10 cellular contexts compared by ENCODE assay signal in the genomic region with DNA sequence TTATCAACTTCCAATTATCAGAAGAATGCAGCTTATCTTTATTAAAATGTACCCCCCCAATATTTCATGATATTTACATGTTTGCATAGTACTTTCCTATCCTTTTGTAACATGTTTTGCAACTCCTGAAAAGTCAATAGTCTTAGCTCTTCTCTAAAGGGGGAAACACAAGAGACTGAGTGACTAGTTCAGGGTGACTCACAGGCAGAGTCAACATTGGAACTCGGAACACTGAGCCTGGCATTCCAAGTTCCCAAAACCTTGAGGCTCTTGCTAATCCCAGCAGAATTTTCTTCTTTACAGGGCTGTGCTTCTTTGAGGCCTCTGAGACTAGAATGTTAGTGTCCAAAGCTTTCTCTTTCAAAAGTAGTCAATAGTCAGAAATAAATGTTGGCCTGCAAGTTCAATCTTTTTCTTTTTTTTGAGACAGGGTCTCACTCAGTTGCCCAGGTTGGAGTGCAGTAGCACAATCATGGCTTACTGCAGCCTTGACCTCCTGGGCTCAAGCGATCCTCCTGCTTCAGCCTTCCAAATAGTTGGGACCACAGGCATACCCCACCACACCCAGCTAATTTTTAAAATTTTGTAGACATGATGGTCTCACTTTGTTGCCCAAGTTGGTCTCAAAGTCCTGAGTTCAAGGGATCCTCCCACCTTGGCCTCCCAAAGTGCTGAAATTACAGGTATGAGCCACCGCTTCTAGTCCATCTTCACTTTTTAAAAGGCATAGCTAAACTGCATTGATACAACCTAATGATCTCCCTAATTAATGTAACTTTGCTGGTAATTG. TPM values are rescaled to one million over a fixed set of nuclear protein-coding genes. Genes with fewer than 3 reads are reported as not detected.
DNase-seq lines count a peak whose midpoint lies in the region; ATAC-seq, FAIRE-seq and TF ChIP-seq lines count a peak whose summit lies in the region.
"Had no signal": no experiment of that assay in that cellular context is flagged by ENCODE, and none has a peak within 500 bp of the region (broad histone marks: within the 10 kb centered on the region; RNA-seq: fewer than 3 reads in every experiment).

No MANE protein-coding gene starts in this region.

- CTCF ChIA-PET in activated naive CD4-positive, alpha-beta T cell treated with anti-CD3 and anti-CD28 coated beads, Interleukin-2, amount 10 ng/mL, durations not matched to agents 7 days and 5 days (lab: Charles Lee), result no interaction called here

- no peaks in the 10 kb centered on the region for H3K9me3 Mint-ChIP-seq in activated naive CD4-positive, alpha-beta T cell treated with anti-CD3 and anti-CD28 coated beads, Interleukin-2, amount 10 ng/mL, durations not matched to agents 7 days and 5 days
- peaks cover 0 to 1% of the 10 kb centered on the region in 2 donors for H3K9me3 Mint-ChIP-seq in activated T-cell treated with anti-CD3 and anti-CD28 coated beads, Interleukin-2, amount 50 U/mL, for 72 hours

- in situ Hi-C loops in ACHN (cut with HindIII; ENCODE audit: low pct_ligation_motif_present, low pct_unique_long_range_greater_than_20kb, low sequenced_read_pairs), result no loop called here

- no peaks in the 10 kb centered on the region for H3K36me3 Mint-ChIP-seq in activated naive CD4-positive, alpha-beta T cell treated with anti-CD3 and anti-CD28 coated beads, Interleukin-2, amount 10 ng/mL, durations not matched to agents 7 days and 5 days
- H3K36me3 Mint-ChIP-seq in activated T-cell treated with anti-CD3 and anti-CD28 coated beads, Interleukin-2, amount 50 U/mL, for 72 hours (ENCODE audit: insufficient read depth in 2 of 2), result no peaks in the 10 kb centered on the region

- no peak overlapping the region for H3K4me3 Mint-ChIP-seq in activated naive CD4-positive, alpha-beta T cell treated with anti-CD3 and anti-CD28 coated beads, Interleukin-2, amount 10 ng/mL, durations not matched to agents 7 days and 5 days
- no peak overlapping the region for H3K4me3 Mint-ChIP-seq in activated T-cell treated with anti-CD3 and anti-CD28 coated beads, Interleukin-2, amount 50 U/mL, for 72 hours

- no peak overlapping the region for H3K4me2 ChIP-seq in keratinocyte (ENCODE audit: control insufficient read depth, extremely low read depth, insufficient read depth, low read depth, low read length)
- H3K4me2 ChIP-seq: BLaER1 had no signal

- H3K27ac ChIP-seq in keratinocyte (ENCODE audit: control insufficient read depth, insufficient read depth, low read length), result no peak overlapping the region
- H3K27ac ChIP-seq: BLaER1 had no signal

- no peak for ATAC-seq in activated T-cell treated with anti-CD3 and anti-CD28 coated beads, Interleukin-2, amount 50 U/mL, for 72 hours (replicated peaks in 1 of 2)
- ATAC-seq in HG02610 (IDR thresholded peaks at IDR 0.05; ENCODE audit: unreplicated experiment), result no peak

- TF ChIP-seq CTCF in keratinocyte (optimal IDR thresholded peaks at IDR 0.05 in 1 of 3, IDR thresholded peaks at IDR 0.05 in 1 of 3, conservative IDR thresholded peaks at IDR 0.05 in 1 of 3; ENCODE audit: extremely low read depth in 1 of 3, insufficient read depth in 2 of 3, low read length in 3 of 3) (no peak), GM20000 (IDR thresholded peaks at IDR 0.05; ENCODE audit: extremely low read depth, missing control alignments) (no peak)

- DNase-seq in ACHN, result peak; percentile 59
- peak; percentile 46 for DNase-seq in HuH-7 (ENCODE audit: low spot score)
- DNase-seq in astrocyte of the hippocampus (ENCODE audit: low read depth, low spot score), result peak; percentile 74
- no peak for DNase-seq in keratinocyte (ENCODE audit: low read depth, low spot score)
- no peak for DNase-seq in activated naive CD4-positive, alpha-beta T cell treated with anti-CD3 and anti-CD28 coated beads, Interleukin-2, amount 10 ng/mL, durations not matched to agents 7 days and 5 days
- no peak for DNase-seq in activated T-cell treated with anti-CD3 and anti-CD28 coated beads, Interleukin-2, amount 50 U/mL, for 72 hours
- DNase-seq in GM20000 (ENCODE audit: low spot score), result no peak
- DNase-seq: NCI-H1694 treated with DMSO at 0.1 percent for 48 hours had no signal

- H3K9me1 ChIP-seq in keratinocyte (ENCODE audit: control insufficient read depth, extremely low read depth, insufficient read depth, low read length), result no peaks in the 10 kb centered on the region

- no peaks in the 10 kb centered on the region for H4K20me1 ChIP-seq in keratinocyte (ENCODE audit: control insufficient read depth, extremely low read depth, insufficient read depth, low read length)
- H4K20me1 ChIP-seq: BLaER1 had no signal

- H3K27ac Mint-ChIP-seq in activated naive CD4-positive, alpha-beta T cell treated with anti-CD3 and anti-CD28 coated beads, Interleukin-2, amount 10 ng/mL, durations not matched to agents 7 days and 5 days, result no peak overlapping the region
- H3K27ac Mint-ChIP-seq in activated T-cell treated with anti-CD3 and anti-CD28 coated beads, Interleukin-2, amount 50 U/mL, for 72 hours, result no peak overlapping the region

- no peaks in the 10 kb centered on the region for H3K4me1 Mint-ChIP-seq in activated naive CD4-positive, alpha-beta T cell treated with anti-CD3 and anti-CD28 coated beads, Interleukin-2, amount 10 ng/mL, durations not matched to agents 7 days and 5 days
- peaks cover 6% of the 10 kb centered on the region for H3K4me1 Mint-ChIP-seq in activated T-cell treated with anti-CD3 and anti-CD28 coated beads, Interleukin-2, amount 50 U/mL, for 72 hours (ENCODE audit: low read depth)

- peaks cover 34% of the 10 kb centered on the region for H3K4me1 ChIP-seq in keratinocyte (ENCODE audit: control insufficient read depth, extremely low read depth, insufficient read depth, low read length)

- FAIRE-seq in keratinocyte (lab: Jason Lieb, UNC), result peak; percentile 84

- no peaks in the 10 kb centered on the region for H3K36me3 ChIP-seq in keratinocyte (ENCODE audit: control insufficient read depth in 2 of 2, extremely low read depth in 1 of 2, insufficient read depth in 2 of 2, low read length in 2 of 2)
- H3K36me3 ChIP-seq: BLaER1 had no signal

- H3K4me3 ChIP-seq in keratinocyte (ENCODE audit: control insufficient read depth in 2 of 3, extremely low read depth in 1 of 3, insufficient read depth in 2 of 3, low read depth in 1 of 3, low read length in 3 of 3), result no peak overlapping the region
- H3K4me3 ChIP-seq: BLaER1 had no signal

- dilution Hi-C loops in keratinocyte (cut with MboI; ENCODE audit: extremely low pct_ligation_motif_present, low sequenced_read_pairs), result no loop called here

- H3K9me3 ChIP-seq in keratinocyte (ENCODE audit: control insufficient read depth, low read depth, low read length), result no peaks in the 10 kb centered on the region
- H3K9me3 ChIP-seq: BLaER1 had no signal

- no peaks in the 10 kb centered on the region for H3K27me3 ChIP-seq in keratinocyte (ENCODE audit: control insufficient read depth, extremely low read depth, insufficient read depth, low read length)
- H3K27me3 ChIP-seq: BLaER1 had no signal

- H3K79me2 ChIP-seq in keratinocyte (ENCODE audit: control insufficient read depth, insufficient read depth, low read length), result no peaks in the 10 kb centered on the region

- H3K27me3 Mint-ChIP-seq in activated naive CD4-positive, alpha-beta T cell treated with anti-CD3 and anti-CD28 coated beads, Interleukin-2, amount 10 ng/mL, durations not matched to agents 7 days and 5 days, result no peaks in the 10 kb centered on the region
- no peaks in the 10 kb centered on the region for H3K27me3 Mint-ChIP-seq in activated T-cell treated with anti-CD3 and anti-CD28 coated beads, Interleukin-2, amount 50 U/mL, for 72 hours (ENCODE audit: low read depth)

- H2AFZ ChIP-seq in keratinocyte (ENCODE audit: control insufficient read depth, low read length), result no peak overlapping the region

- H3K9ac ChIP-seq in keratinocyte (ENCODE audit: control insufficient read depth, extremely low read depth, insufficient read depth, low read length), result no peak overlapping the region
- H3K9ac ChIP-seq: BLaER1 had no signal

RNA-seq across cellular contexts. Expression of gene ZNF281, which starts 37.5 kb away (rescaled TPM):
- 8.7 to 14.7 TPM (median 11.0 TPM) in 3 replicates for polyA plus RNA-seq in keratinocyte
- 10.1 TPM for polyA plus RNA-seq in keratinocyte (2011; ENCODE audit: low read depth)
- polyA plus RNA-seq in keratinocyte (2011; cell fraction: cytosol; rRNA removed), result 4.7 and 9.6 TPM in 2 replicates
- polyA plus RNA-seq in keratinocyte (2011; cell fraction: nucleus; rRNA removed), result 15.4 and 20.3 TPM in 2 replicates
- 10.0 and 15.0 TPM in 2 replicates for polyA plus RNA-seq in keratinocyte (2012; ENCODE audit: low replicate concordance)
- 13.8 to 21.6 TPM (median 17.1 TPM) in 3 replicates for polyA minus RNA-seq in keratinocyte
- 12.9 TPM for polyA minus RNA-seq in keratinocyte (2011; cell fraction: cytosol; rRNA and poly(A)+ RNA removed)
- polyA minus RNA-seq in keratinocyte (2011; cell fraction: nucleus; rRNA and poly(A)+ RNA removed), result 17.0 and 34.3 TPM in 2 replicates
- total RNA-seq in activated T-cell treated with anti-CD3 and anti-CD28 coated beads, Interleukin-2, amount 50 U/mL, for 72 hours, result 10 to 100 TPM; 14.4 to 15.6 TPM

Comparison
In these comparisons a context has a peak if more than half of its experiments do, and no peak if none do; other contexts are left out.
1. DNase-seq: peak in ACHN (single experiment), HuH-7 (single experiment) and astrocyte of the hippocampus (single experiment); none in keratinocyte (single experiment), activated naive CD4-positive, alpha-beta T cell treated with anti-CD3 and anti-CD28 coated beads, Interleukin-2, amount 10 ng/mL, durations not matched to agents 7 days and 5 days (single experiment), activated T-cell treated with anti-CD3 and anti-CD28 coated beads, Interleukin-2, amount 50 U/mL, for 72 hours (0 of 2) and GM20000 (single experiment).